ENCODE assay signal across 19 cellular contexts in genomic region chr1:52152976-52153375, GRCh38. TPM values are rescaled to one million over a fixed set of nuclear protein-coding genes. Genes with fewer than 3 reads are reported as not detected.
A peak's percentile ranks its signal among the peaks of the same experiment; 100 is the strongest.
DNase-seq lines count a peak whose midpoint lies in the region; ATAC-seq and TF ChIP-seq lines count a peak whose summit lies in the region.
"Had no signal": no experiment of that assay in that cellular context is flagged by ENCODE, and none has a peak within 500 bp of the region (broad histone marks: within the 10 kb centered on the region; RNA-seq: fewer than 3 reads in every experiment).

No MANE protein-coding gene starts in this region.

- no peak overlapping the region for H3K23ac ChIP-seq in trophoblast cell (ENCODE audit: low read length)

- no peak overlapping the region for H4K12ac ChIP-seq in trophoblast cell (ENCODE audit: low read depth, low read length)

- no peak overlapping the region for H3K9ac ChIP-seq in trophoblast cell (ENCODE audit: low read length)

- H3K4me1 ChIP-seq in trophoblast cell (ENCODE audit: control insufficient read depth in 1 of 2, insufficient read depth in 2 of 2, low read length in 2 of 2) (no peaks in the 10 kb centered on the region), gastrocnemius medialis (peaks cover 52 to 57% of the 10 kb centered on the region in 2 donors)

- H3K4me3 ChIP-seq in trophoblast cell (ENCODE audit: low read depth, low read length) (no peak overlapping the region), gastrocnemius medialis (no peak overlapping the region)
- H3K4me3 ChIP-seq: Peyer's patch had no signal

- no peak for TF ChIP-seq CTCF in gastrocnemius medialis (IDR thresholded peaks at IDR 0.05 in 4 of 5, conservative IDR thresholded peaks at IDR 0.05 in 1 of 5)

- H2AK5ac ChIP-seq in trophoblast cell (ENCODE audit: low read length): no peak overlapping the region

- no peak for TF ChIP-seq POLR2A in gastrocnemius medialis (IDR thresholded peaks at IDR 0.05)

- H2BK120ac ChIP-seq in trophoblast cell (ENCODE audit: insufficient read depth, low read length, poor library complexity): no peak overlapping the region

- H3K18ac ChIP-seq in trophoblast cell (ENCODE audit: low read length): no peak overlapping the region

- H4K91ac ChIP-seq in trophoblast cell (ENCODE audit: low read depth, low read length): no peak overlapping the region

- no peak for ATAC-seq in gastrocnemius medialis

- H3K79me2 ChIP-seq in trophoblast cell (ENCODE audit: control insufficient read depth, insufficient read depth, low read length, poor library complexity): no peaks in the 10 kb centered on the region

- no peak overlapping the region for H2BK12ac ChIP-seq in trophoblast cell (ENCODE audit: low read length)

- no peak overlapping the region for H3K14ac ChIP-seq in trophoblast cell (ENCODE audit: low read length)

- peak; percentile 41 for DNase-seq in GM03348 (ENCODE audit: low spot score)
- DNase-seq in amniotic epithelial cell (ENCODE audit: low read depth): peak; percentile 15
- peak; percentile 37 for DNase-seq in fibroblast of gingiva (ENCODE audit: low read depth)
- DNase-seq in trophoblast cell: peak; percentile 69 to 90
- no peak for DNase-seq in NCI-H1105 (lab: John Stamatoyannopoulos, UW)
- no peak for DNase-seq in AG08396 (ENCODE audit: low spot score)
- DNase-seq in gastrocnemius medialis: no peak
- DNase-seq: ACHN; DMS 273 treated with DMSO at 0.1 percent for 48 hours; DND-41; HCEC 1CT; NCI-H1105 treated with DMSO at 0.1 percent for 48 hours; NCI-H1694; NCI-H2081 treated with DMSO at 0.1 percent for 48 hours; NCI-H510A; NCI-H748 treated with DMSO at 0.1 percent for 48 hours; NK-92 treated with Interleukin-12 subunit alpha and Interleukin-12 subunit beta, amount 100 ng/mL, for 24 hours; Peyer's patch; Right ventricle myocardium superior had no signal

- H3K27me3 ChIP-seq in trophoblast cell (ENCODE audit: insufficient read depth, low read length): no peaks in the 10 kb centered on the region
- H3K27me3 ChIP-seq in gastrocnemius medialis: no peaks in the 10 kb centered on the region
- H3K27me3 ChIP-seq: Peyer's patch had no signal

- no peak overlapping the region for H2BK5ac ChIP-seq in trophoblast cell (ENCODE audit: low read depth, low read length, poor library complexity)

- in situ Hi-C loops in gastrocnemius medialis (cut with MboI; ENCODE audit: low sequenced_read_pairs in 4 of 4): no loop called here

- no peak overlapping the region for H2AFZ ChIP-seq in trophoblast cell (ENCODE audit: insufficient read depth, low read length, poor library complexity)

- H3K27ac ChIP-seq in trophoblast cell (ENCODE audit: low read depth, low read length) (no peak overlapping the region), gastrocnemius medialis (peak overlapping the region in 2 of 4 donors; percentile 20 to 24)
- H3K27ac ChIP-seq: Peyer's patch had no signal

- no peaks in the 10 kb centered on the region for H3K36me3 ChIP-seq in trophoblast cell (ENCODE audit: control insufficient read depth in 1 of 2, insufficient read depth in 2 of 2, low read length in 2 of 2)
- no peaks in the 10 kb centered on the region for H3K36me3 ChIP-seq in gastrocnemius medialis
- H3K36me3 ChIP-seq: Peyer's patch had no signal

- H3K9me3 ChIP-seq in trophoblast cell (ENCODE audit: insufficient read depth, low read depth, low read length) (no peaks in the 10 kb centered on the region), gastrocnemius medialis (no peaks in the 10 kb centered on the region)
- H3K9me3 ChIP-seq: Peyer's patch had no signal

- H3K79me1 ChIP-seq in trophoblast cell (ENCODE audit: low read length): no peaks in the 10 kb centered on the region

- H4K8ac ChIP-seq in trophoblast cell (ENCODE audit: low read depth, low read length): no peak overlapping the region

- intact Hi-C loops in gastrocnemius medialis (cut with DNase I; ENCODE audit: low total_unique reads): no loop called here

- no peak overlapping the region for H3K4ac ChIP-seq in trophoblast cell (ENCODE audit: low read depth, low read length)

- H3K4me2 ChIP-seq in trophoblast cell (ENCODE audit: low read length): no peak overlapping the region

RNA-seq across cellular contexts. Expression of gene ZFYVE9, which starts 11.1 kb away (rescaled TPM):
- 6.1 and 6.7 TPM in 2 replicates for polyA plus RNA-seq in trophoblast cell (2013)
- total RNA-seq in gastrocnemius medialis: 10 to 100 TPM; 35.9 to 42.9 (median 41.9) TPM

Comparison
In these comparisons a context has a peak if more than half of its experiments do, and no peak if none do; other contexts are left out.
1. DNase-seq: peak in GM03348 (single experiment), amniotic epithelial cell (single experiment), fibroblast of gingiva (single experiment) and trophoblast cell (2 of 2); none in NCI-H1105 (single experiment), AG08396 (single experiment) and gastrocnemius medialis (0 of 2).